10 cellular contexts compared by ENCODE assay signal in the genomic region with DNA sequence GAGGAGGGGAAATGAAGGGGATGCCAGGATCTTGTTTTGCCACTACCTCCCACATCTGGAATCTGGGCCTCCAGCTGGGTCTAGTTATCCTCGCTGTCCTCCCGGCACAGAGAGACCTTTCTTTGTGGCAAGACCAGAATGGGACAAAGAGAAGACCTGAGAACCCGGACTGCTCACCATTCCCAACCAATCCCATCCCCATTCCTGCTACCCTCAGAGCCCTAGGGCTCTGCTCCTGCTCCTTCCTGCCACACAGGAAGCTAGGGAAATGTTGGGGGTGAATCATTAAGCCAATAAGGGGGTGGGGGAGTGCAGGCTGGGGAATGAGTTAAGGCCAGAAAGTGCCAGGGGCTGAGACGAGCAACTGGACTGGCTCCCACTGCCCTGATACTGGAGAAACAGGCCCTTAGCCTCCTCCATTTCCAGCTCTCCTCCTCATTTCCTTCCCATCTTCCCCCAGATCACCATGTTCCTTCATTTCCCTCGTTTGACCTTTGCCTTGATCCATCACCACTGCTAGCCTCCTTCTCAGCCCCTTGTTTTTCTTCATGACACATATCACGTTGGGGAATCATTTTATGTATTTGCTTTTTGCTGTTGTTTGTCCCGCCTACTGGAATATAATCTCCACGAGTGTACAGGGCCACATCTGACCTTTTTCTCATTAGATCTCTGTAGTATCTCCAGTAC. TPM values are rescaled to one million over a fixed set of nuclear protein-coding genes. Genes with fewer than 3 reads are reported as not detected.
A peak's percentile ranks its signal among the peaks of the same experiment; 100 is the strongest.
DNase-seq lines count a peak whose midpoint lies in the region; ATAC-seq, FAIRE-seq and TF ChIP-seq lines count a peak whose summit lies in the region.
"Had no signal": no experiment of that assay in that cellular context is flagged by ENCODE, and none has a peak within 500 bp of the region (broad histone marks: within the 10 kb centered on the region; RNA-seq: fewer than 3 reads in every experiment).

No MANE protein-coding gene starts in this region.

- H2BK5ac ChIP-seq in trophoblast cell (ENCODE audit: low read depth, low read length, poor library complexity) = no peak overlapping the region

- no peak for TF ChIP-seq POLR2A in GM12891 (IDR thresholded peaks at IDR 0.05; ENCODE audit: low read depth, low read length)

- H3K23ac ChIP-seq in trophoblast cell (ENCODE audit: low read length) = no peak overlapping the region

- H3K4me2 ChIP-seq in fibroblast of lung (ENCODE audit: extremely low read depth, insufficient read depth, low read length) (no peak overlapping the region), trophoblast cell (ENCODE audit: low read length) (no peak overlapping the region)

- peak overlapping the region; percentile 87 for H4K91ac ChIP-seq in trophoblast cell (ENCODE audit: low read depth, low read length)

- no peak for ATAC-seq in GM19035 (IDR thresholded peaks at IDR 0.05; ENCODE audit: unreplicated experiment)
- ATAC-seq in HG02973 (IDR thresholded peaks at IDR 0.05; ENCODE audit: unreplicated experiment) = no peak

- H3K36me3 ChIP-seq in fibroblast of lung (ENCODE audit: control insufficient read depth, insufficient read depth, low read length) (no peaks in the 10 kb centered on the region), trophoblast cell (ENCODE audit: control insufficient read depth in 1 of 2, insufficient read depth in 2 of 2, low read length in 2 of 2) (peaks cover 0 to under 1% of the 10 kb centered on the region in 2 experiments)

- H3K27ac ChIP-seq in RWPE1 = peak overlapping the region; percentile 85
- peak overlapping the region; percentile 19 for H3K27ac ChIP-seq in fibroblast of lung (ENCODE audit: insufficient read depth, low read length)
- no peak overlapping the region for H3K27ac ChIP-seq in trophoblast cell (ENCODE audit: low read depth, low read length)

- CTCF ChIA-PET in RWPE1 (lab: Yijun Ruan, JAX) = interaction anchor here (0.6 to 1.6 kb wide), 3 partner anchors 30 to 153 kb away, joined by 3 to 5 read pairs (median 4); no protein-coding TSS in a partner anchor

- H4K8ac ChIP-seq in trophoblast cell (ENCODE audit: low read depth, low read length) = peak overlapping the region; percentile 49

- TF ChIP-seq CTCF in RWPE1 (conservative IDR thresholded peaks at IDR 0.05; ENCODE audit: low read depth) (no peak), fibroblast of lung (conservative IDR thresholded peaks at IDR 0.05 in 1 of 2, IDR thresholded peaks at IDR 0.05 in 1 of 2; ENCODE audit: low read depth in 1 of 2, low read length in 2 of 2) (no peak)

- DNase-seq in Daoy (ENCODE audit: low read depth) (peak; percentile 94), RWPE1 (ENCODE audit: low spot score) (no peak), fibroblast of lung (ENCODE audit: low read depth in 2 of 2) (no peak), trophoblast cell (no peak), GM12891 (ENCODE audit: insufficient read length, low spot score) (no peak), NCI-H146 treated with DMSO at 0.1 percent for 48 hours (lab: John Stamatoyannopoulos, UW; ENCODE audit: unreplicated experiment) (no peak)
- DNase-seq: MM.1S, NCI-H69 had no signal

- H3K14ac ChIP-seq in trophoblast cell (ENCODE audit: low read length) = peak overlapping the region; percentile 16

- H4K12ac ChIP-seq in trophoblast cell (ENCODE audit: low read depth, low read length) = no peak overlapping the region

- H2AFZ ChIP-seq in fibroblast of lung (ENCODE audit: low read length) (peak overlapping the region; percentile 9), trophoblast cell (ENCODE audit: insufficient read depth, low read length, poor library complexity) (no peak overlapping the region)

- peak overlapping the region; percentile 44 for H2BK120ac ChIP-seq in trophoblast cell (ENCODE audit: insufficient read depth, low read length, poor library complexity)

- peak overlapping the region; percentile 24 for H2AK5ac ChIP-seq in trophoblast cell (ENCODE audit: low read length)

- no peak overlapping the region for H3K18ac ChIP-seq in trophoblast cell (ENCODE audit: low read length)

- H3K9me3 ChIP-seq in fibroblast of lung (ENCODE audit: control insufficient read depth, insufficient read depth, low read depth, low read length) (no peaks in the 10 kb centered on the region), trophoblast cell (ENCODE audit: insufficient read depth, low read depth, low read length) (no peaks in the 10 kb centered on the region)

- H3K27me3 ChIP-seq in fibroblast of lung (ENCODE audit: control insufficient read depth, insufficient read depth, low read length) (no peaks in the 10 kb centered on the region), trophoblast cell (ENCODE audit: insufficient read depth, low read length) (no peaks in the 10 kb centered on the region)

- H2BK12ac ChIP-seq in trophoblast cell (ENCODE audit: low read length) = peak overlapping the region; percentile 64

- H3K79me1 ChIP-seq in trophoblast cell (ENCODE audit: low read length) = peaks cover 45% of the 10 kb centered on the region

- H3K4me3 ChIP-seq in fibroblast of lung (replicated peaks in 1 of 4; ENCODE audit: control extremely low read depth in 1 of 4, insufficient read depth in 1 of 4, low read depth in 3 of 4, low read length in 4 of 4) = no peak overlapping the region
- no peak overlapping the region for H3K4me3 ChIP-seq in trophoblast cell (ENCODE audit: low read depth, low read length)

- POLR2A ChIA-PET in RWPE1 (lab: Yijun Ruan, JAX; ENCODE audit: low non-redundant PET) = interaction anchor here (0.5 kb wide), 1 partner anchor 8 kb away, joined by 3 read pairs; no protein-coding TSS in a partner anchor

- WGBS in trophoblast cell (ENCODE audit: extremely low coverage, insufficient coverage, insufficient read length) = no CpG with 5 or more reads among the region's 8 CpGs

- H3K79me2 ChIP-seq in fibroblast of lung (ENCODE audit: control insufficient read depth, insufficient read depth, low read length) (peaks cover 2% of the 10 kb centered on the region), trophoblast cell (ENCODE audit: control insufficient read depth, insufficient read depth, low read length, poor library complexity) (peaks cover 4% of the 10 kb centered on the region)

- H3K9ac ChIP-seq in fibroblast of lung (ENCODE audit: insufficient read depth, low read length) (no peak overlapping the region), trophoblast cell (ENCODE audit: low read length) (no peak overlapping the region)

- peak overlapping the region; percentile 49 for H3K4ac ChIP-seq in trophoblast cell (ENCODE audit: low read depth, low read length)

- no peak for FAIRE-seq in GM12891 (lab: Jason Lieb, UNC)

- H4K20me1 ChIP-seq in fibroblast of lung (ENCODE audit: control insufficient read depth, extremely low read depth, insufficient read depth, low read length) = no peaks in the 10 kb centered on the region

- peaks cover 28% of the 10 kb centered on the region for H3K4me1 ChIP-seq in fibroblast of lung (ENCODE audit: control insufficient read depth, extremely low read depth, insufficient read depth, low read length)
- H3K4me1 ChIP-seq in trophoblast cell (ENCODE audit: control insufficient read depth in 1 of 2, insufficient read depth in 2 of 2, low read length in 2 of 2) = peaks cover 31 to 32% of the 10 kb centered on the region in 2 experiments

TF ChIP-seq in GM12891, 5 proteins besides CTCF, POLR2A, EP300 and RAD21:
- TF ChIP-seq PAX5 (IDR thresholded peaks at IDR 0.05; ENCODE audit: insufficient read depth, low read length, severe bottlenecking) = no peak
- no peak for TF ChIP-seq POU2F2 (IDR thresholded peaks at IDR 0.05; ENCODE audit: low read depth, low read length)

RNA-seq across cellular contexts. Expression of gene IER3, which starts 4.6 kb away (rescaled TPM):
- 344 and 350 TPM in 2 replicates for total RNA-seq in Daoy (2014; rRNA removed; shearing (Covaris generic))
- 42.9 and 43.3 TPM in 2 replicates for total RNA-seq in fibroblast of lung
- polyA plus RNA-seq in fibroblast of lung = 34.2 and 102 TPM in 2 replicates
- polyA plus RNA-seq in fibroblast of lung (2012) = 44.9 and 125 TPM in 2 replicates
- 8.1 and 14.4 TPM in 2 replicates for polyA minus RNA-seq in fibroblast of lung (ENCODE audit: low replicate concordance)
- 366 and 374 TPM in 2 replicates for polyA plus RNA-seq in trophoblast cell (2013)
- 40.8 TPM for polyA plus RNA-seq in GM12891 (2012; ENCODE audit: low read depth, missing spikeins)

RNA-seq across cellular contexts. Expression of gene FLOT1, which starts 6.5 kb away (rescaled TPM):
- 370 and 430 TPM in 2 replicates for total RNA-seq in Daoy (2014; rRNA removed; shearing (Covaris generic))
- 136 and 180 TPM in 2 replicates for total RNA-seq in fibroblast of lung
- 301 TPM in 2 replicates for polyA plus RNA-seq in fibroblast of lung
- polyA plus RNA-seq in fibroblast of lung (2012) = 219 and 223 TPM in 2 replicates
- 145 and 206 TPM in 2 replicates for polyA minus RNA-seq in fibroblast of lung (ENCODE audit: low replicate concordance)
- 66.9 and 72.1 TPM in 2 replicates for polyA plus RNA-seq in trophoblast cell (2013)
- polyA plus RNA-seq in GM12891 (2012; ENCODE audit: low read depth, missing spikeins) = 85.4 TPM

RNA-seq across cellular contexts. Expression of gene TUBB, which starts 28.8 kb away (rescaled TPM):
- 1,353 and 1,355 TPM in 2 replicates for total RNA-seq in Daoy (2014; rRNA removed; shearing (Covaris generic))
- 432 and 551 TPM in 2 replicates for total RNA-seq in fibroblast of lung
- 1,493 and 2,513 TPM in 2 replicates for polyA plus RNA-seq in fibroblast of lung
- polyA plus RNA-seq in fibroblast of lung (2012) = 1,291 and 2,040 TPM in 2 replicates
- 2,570 and 3,657 TPM in 2 replicates for polyA minus RNA-seq in fibroblast of lung (ENCODE audit: low replicate concordance)
- polyA plus RNA-seq in trophoblast cell (2013) = 1,464 and 1,542 TPM in 2 replicates
- polyA plus RNA-seq in GM12891 (2012; ENCODE audit: low read depth, missing spikeins) = 1,137 TPM

RNA-seq across cellular contexts. Expression of gene MDC1, which starts 31.9 kb away (rescaled TPM):
- 12.6 and 21.9 TPM in 2 replicates for total RNA-seq in Daoy (2014; rRNA removed; shearing (Covaris generic))
- total RNA-seq in fibroblast of lung = 3.3 and 5.0 TPM in 2 replicates
- 3.3 and 7.4 TPM in 2 replicates for polyA plus RNA-seq in fibroblast of lung
- 8.7 and 14.3 TPM in 2 replicates for polyA plus RNA-seq in fibroblast of lung (2012)
- polyA minus RNA-seq in fibroblast of lung (ENCODE audit: low replicate concordance) = 47.9 and 50.8 TPM in 2 replicates
- 29.1 and 32.3 TPM in 2 replicates for polyA plus RNA-seq in trophoblast cell (2013)
- 31.0 TPM for polyA plus RNA-seq in GM12891 (2012; ENCODE audit: low read depth, missing spikeins)

RNA-seq across cellular contexts. Expression of gene NRM, which starts 58.2 kb away (rescaled TPM):
- 7.5 and 7.8 TPM in 2 replicates for total RNA-seq in Daoy (2014; rRNA removed; shearing (Covaris generic))
- total RNA-seq in fibroblast of lung = 1.5 and 2.5 TPM in 2 replicates
- polyA plus RNA-seq in fibroblast of lung = 18.3 and 39.6 TPM in 2 replicates
- 21.5 and 46.7 TPM in 2 replicates for polyA plus RNA-seq in fibroblast of lung (2012)
- polyA minus RNA-seq in fibroblast of lung (ENCODE audit: low replicate concordance) = 66.6 and 131 TPM in 2 replicates
- 55.7 and 59.4 TPM in 2 replicates for polyA plus RNA-seq in trophoblast cell (2013)
- 27.2 TPM for polyA plus RNA-seq in GM12891 (2012; ENCODE audit: low read depth, missing spikeins)
